ENCODE assay signal across 8 cellular contexts in the genomic region with DNA sequence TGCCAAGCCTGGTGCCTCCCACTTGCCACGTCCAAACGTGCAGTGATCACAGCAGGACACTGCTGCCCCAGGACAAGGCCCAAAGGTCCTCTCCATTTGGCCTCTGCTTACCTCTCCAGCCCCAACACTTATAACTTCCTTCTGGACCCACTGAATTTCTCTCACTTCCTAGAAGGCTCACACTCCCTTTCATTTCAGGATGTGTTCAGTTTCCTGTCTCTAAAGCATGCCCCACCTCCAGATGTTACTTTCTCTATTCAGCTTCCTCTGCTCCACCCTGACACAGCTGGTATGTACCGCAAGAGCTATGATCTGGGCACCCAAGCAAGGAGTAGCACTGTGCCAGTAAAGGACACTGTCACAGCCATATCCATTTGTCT. TPM values are rescaled to one million over a fixed set of nuclear protein-coding genes. Genes with fewer than 3 reads are reported as not detected.
DNase-seq lines count a peak whose midpoint lies in the region; ATAC-seq and TF ChIP-seq lines count a peak whose summit lies in the region.

No MANE protein-coding gene starts in this region.

- peak; percentile 92 for ATAC-seq in GM21723 (IDR thresholded peaks at IDR 0.05; ENCODE audit: unreplicated experiment)
- ATAC-seq in left colon, result peak; percentile 62

- peaks cover 27% of the 10 kb centered on the region for H3K4me1 Mint-ChIP-seq in activated T-helper 1 cell treated with anti-CD3 and anti-CD28 coated beads, Interleukin-12 subunit alpha, Interleukin-12 subunit beta, Interleukin-2, Interleukin-4 antibody, amounts not matched to agents 30 ng/mL and 10 ng/mL and 1 ng/mL, durations not matched to agents 14 hours and 24 hours and 36 hours (ENCODE audit: low read depth)

- peaks cover 3% of the 10 kb centered on the region for H3K36me3 Mint-ChIP-seq in activated T-helper 1 cell treated with anti-CD3 and anti-CD28 coated beads, Interleukin-12 subunit alpha, Interleukin-12 subunit beta, Interleukin-2, Interleukin-4 antibody, amounts not matched to agents 30 ng/mL and 10 ng/mL and 1 ng/mL, durations not matched to agents 14 hours and 24 hours and 36 hours (ENCODE audit: low read depth)

- no peaks in the 10 kb centered on the region for H3K9me2 ChIP-seq in Loucy (replicated peaks; ENCODE audit: low read depth, low read length)

- no peaks in the 10 kb centered on the region for H3K9me3 Mint-ChIP-seq in activated T-helper 1 cell treated with anti-CD3 and anti-CD28 coated beads, Interleukin-12 subunit alpha, Interleukin-12 subunit beta, Interleukin-2, Interleukin-4 antibody, amounts not matched to agents 30 ng/mL and 10 ng/mL and 1 ng/mL, durations not matched to agents 14 hours and 24 hours and 36 hours

- peaks cover 9% of the 10 kb centered on the region for H3F3A ChIP-seq in Loucy (ENCODE audit: low read depth)

- intact Hi-C loops in activated T-helper 1 cell treated with anti-CD3 and anti-CD28 coated beads, Interleukin-12 subunit alpha, Interleukin-12 subunit beta, Interleukin-2, Interleukin-4 antibody, amounts not matched to agents 30 ng/mL and 10 ng/mL and 1 ng/mL, durations not matched to agents 14 hours and 24 hours and 36 hours (cut with micrococcal nuclease), result loop anchor here (1.0 to 2.0 kb wide), 6 partner anchors 19 to 159 kb away; partner anchors contain the start of genes CDKL1, DMAC2L and L2HGDH
- intact Hi-C loops in left colon (cut with DNase I, micrococcal nuclease), result no loop called here

- no peaks in the 10 kb centered on the region for H3K79me2 ChIP-seq in Loucy (ENCODE audit: insufficient read depth, low read length)

- no peak for TF ChIP-seq CTCF in GM12865 (IDR thresholded peaks at IDR 0.05; ENCODE audit: insufficient read depth, low read depth, low read length, missing control alignments)
- TF ChIP-seq CTCF in Loucy (conservative IDR thresholded peaks at IDR 0.05; ENCODE audit: low read length), result no peak
- no peak for TF ChIP-seq CTCF in brain microvascular endothelial cell (IDR thresholded peaks at IDR 0.05; ENCODE audit: low read depth, low read length, missing control alignments)

- peak overlapping the region; percentile 84 for H3K4me3 Mint-ChIP-seq in activated T-helper 1 cell treated with anti-CD3 and anti-CD28 coated beads, Interleukin-12 subunit alpha, Interleukin-12 subunit beta, Interleukin-2, Interleukin-4 antibody, amounts not matched to agents 30 ng/mL and 10 ng/mL and 1 ng/mL, durations not matched to agents 14 hours and 24 hours and 36 hours

- DNase-seq in GM12865 (ENCODE audit: low read depth), result peak; percentile 90
- DNase-seq in activated T-helper 1 cell treated with anti-CD3 and anti-CD28 coated beads, Interleukin-12 subunit alpha, Interleukin-12 subunit beta, Interleukin-2, Interleukin-4 antibody, amounts not matched to agents 30 ng/mL and 10 ng/mL and 1 ng/mL, durations not matched to agents 14 hours and 24 hours and 36 hours (ENCODE audit: low spot score), result peak; percentile 46
- no peak for DNase-seq in left colon
- no peak for DNase-seq in brain microvascular endothelial cell
- DNase-seq in NCI-H524 (lab: John Stamatoyannopoulos, UW), result no peak

- H3K4me1 ChIP-seq in Loucy (ENCODE audit: insufficient read depth, low read length, poor library complexity, severe bottlenecking), result peaks cover 35% of the 10 kb centered on the region
- peaks cover 2 to 15% (median 9%) of the 10 kb centered on the region in 5 donors for H3K4me1 ChIP-seq in subcutaneous abdominal adipose tissue (ENCODE audit: control insufficient read depth in 5 of 5, insufficient read depth in 5 of 5, low read length in 5 of 5)

- no peaks in the 10 kb centered on the region for H4K20me1 ChIP-seq in Loucy (ENCODE audit: insufficient read depth, low read length, poor library complexity, severe bottlenecking)

- H3K4me3 ChIP-seq in GM12865 (ENCODE audit: low read depth, low read length) (peak overlapping the region; percentile 94), Loucy (ENCODE audit: low read length, poor library complexity, severe bottlenecking) (peak overlapping the region; percentile 83), subcutaneous abdominal adipose tissue (ENCODE audit: low read depth in 1 of 5, low read length in 5 of 5) (peak overlapping the region; percentile 36 to 64 (median 49)), brain microvascular endothelial cell (ENCODE audit: low read depth, low read length) (no peak overlapping the region)

- in situ Hi-C loops in brain microvascular endothelial cell (cut with HindIII; ENCODE audit: low pct_ligation_motif_present, low sequenced_read_pairs), result no loop called here

- H3K27me3 ChIP-seq in Loucy (ENCODE audit: insufficient read depth, low read length, poor library complexity, severe bottlenecking) (no peaks in the 10 kb centered on the region), subcutaneous abdominal adipose tissue (ENCODE audit: control insufficient read depth in 5 of 5, insufficient read depth in 4 of 5, low read length in 5 of 5) (no peaks in the 10 kb centered on the region), brain microvascular endothelial cell (replicated peaks) (no peaks in the 10 kb centered on the region)

- H3K27ac Mint-ChIP-seq in activated T-helper 1 cell treated with anti-CD3 and anti-CD28 coated beads, Interleukin-12 subunit alpha, Interleukin-12 subunit beta, Interleukin-2, Interleukin-4 antibody, amounts not matched to agents 30 ng/mL and 10 ng/mL and 1 ng/mL, durations not matched to agents 14 hours and 24 hours and 36 hours, result peak overlapping the region; percentile 94

- H3K36me3 ChIP-seq in Loucy (ENCODE audit: insufficient read depth, low read length) (no peaks in the 10 kb centered on the region), subcutaneous abdominal adipose tissue (ENCODE audit: control insufficient read depth in 5 of 5, insufficient read depth in 5 of 5, low read length in 5 of 5) (no peaks in the 10 kb centered on the region), brain microvascular endothelial cell (replicated peaks) (no peaks in the 10 kb centered on the region)

- peak overlapping the region; percentile 77 for H3K9ac ChIP-seq in Loucy (ENCODE audit: low read depth, low read length, poor library complexity, severe bottlenecking)
- H3K9ac ChIP-seq in subcutaneous abdominal adipose tissue (ENCODE audit: low read length in 5 of 5), result peak overlapping the region in 1 of 5 donors; percentile 1

- H3K27ac ChIP-seq in subcutaneous abdominal adipose tissue (ENCODE audit: low read depth, low read length), result peak overlapping the region; percentile 8
- no peak overlapping the region for H3K27ac ChIP-seq in brain microvascular endothelial cell

- no peaks in the 10 kb centered on the region for H3K9me3 ChIP-seq in Loucy (ENCODE audit: insufficient read depth, low read depth, low read length)
- H3K9me3 ChIP-seq in subcutaneous abdominal adipose tissue (ENCODE audit: control insufficient read depth in 5 of 5, low read length in 5 of 5), result no peaks in the 10 kb centered on the region

- H3K4me2 ChIP-seq in Loucy (ENCODE audit: low read depth, low read length, poor library complexity, severe bottlenecking), result peak overlapping the region; percentile 99

- peak overlapping the region; percentile 39; the same call in 1 of the 2 replicates for H2AFZ ChIP-seq in Loucy (ENCODE audit: low read length)

- no peaks in the 10 kb centered on the region for H3K27me3 Mint-ChIP-seq in activated T-helper 1 cell treated with anti-CD3 and anti-CD28 coated beads, Interleukin-12 subunit alpha, Interleukin-12 subunit beta, Interleukin-2, Interleukin-4 antibody, amounts not matched to agents 30 ng/mL and 10 ng/mL and 1 ng/mL, durations not matched to agents 14 hours and 24 hours and 36 hours (ENCODE audit: insufficient read depth)

RNA-seq across cellular contexts. Expression of gene CDKL1, which starts 33.0 kb away (rescaled TPM):
- 2.4 and 2.5 TPM in 2 replicates for total RNA-seq in activated T-helper 1 cell treated with anti-CD3 and anti-CD28 coated beads, Interleukin-12 subunit alpha, Interleukin-12 subunit beta, Interleukin-2, Interleukin-4 antibody, amounts not matched to agents 30 ng/mL and 10 ng/mL and 1 ng/mL, durations not matched to agents 14 hours and 24 hours and 36 hours
- total RNA-seq in left colon, result 10 to 100 TPM; 24.9 to 25.1 TPM

RNA-seq across cellular contexts. Expression of gene DMAC2L, which starts 51.6 kb away (rescaled TPM):
- 14.4 and 17.9 TPM in 2 replicates for total RNA-seq in activated T-helper 1 cell treated with anti-CD3 and anti-CD28 coated beads, Interleukin-12 subunit alpha, Interleukin-12 subunit beta, Interleukin-2, Interleukin-4 antibody, amounts not matched to agents 30 ng/mL and 10 ng/mL and 1 ng/mL, durations not matched to agents 14 hours and 24 hours and 36 hours
- total RNA-seq in left colon, result 10 to 100 TPM; 21.0 to 24.7 TPM

RNA-seq across cellular contexts. Expression of gene L2HGDH, which starts 51.7 kb away (rescaled TPM):
- total RNA-seq in activated T-helper 1 cell treated with anti-CD3 and anti-CD28 coated beads, Interleukin-12 subunit alpha, Interleukin-12 subunit beta, Interleukin-2, Interleukin-4 antibody, amounts not matched to agents 30 ng/mL and 10 ng/mL and 1 ng/mL, durations not matched to agents 14 hours and 24 hours and 36 hours, result 14.7 and 16.2 TPM in 2 replicates
- 1 to 10 TPM; 9.0 to 9.4 TPM for total RNA-seq in left colon

Comparison
In these comparisons a context has a peak if more than half of its experiments do, and no peak if none do; other contexts are left out.
1. DNase-seq: peak in GM12865 (single experiment) and activated T-helper 1 cell treated with anti-CD3 and anti-CD28 coated beads, Interleukin-12 subunit alpha, Interleukin-12 subunit beta, Interleukin-2, Interleukin-4 antibody, amounts not matched to agents 30 ng/mL and 10 ng/mL and 1 ng/mL, durations not matched to agents 14 hours and 24 hours and 36 hours (single experiment); none in left colon (0 of 2), brain microvascular endothelial cell (single experiment) and NCI-H524 (0 of 2).